Comparison of ENCODE assay signal across 10 cellular contexts in genomic region chr4:2805712-2806391, GRCh38. TPM values are rescaled to one million over a fixed set of nuclear protein-coding genes. Genes with fewer than 3 reads are reported as not detected.
A peak's percentile ranks its signal among the peaks of the same experiment; 100 is the strongest.
DNase-seq lines count a peak whose midpoint lies in the region; ATAC-seq and TF ChIP-seq lines count a peak whose summit lies in the region.
"Had no signal": no experiment of that assay in that cellular context is flagged by ENCODE, and none has a peak within 500 bp of the region (broad histone marks: within the 10 kb centered on the region; RNA-seq: fewer than 3 reads in every experiment).

No MANE protein-coding gene starts in this region.

- TF ChIP-seq CTCF in colonic mucosa (IDR thresholded peaks at IDR 0.05) (no peak), left lung (IDR thresholded peaks at IDR 0.05) (no peak), stomach (IDR thresholded peaks at IDR 0.05) (no peak)

- H3K36me3 ChIP-seq in colonic mucosa (no peaks in the 10 kb centered on the region), left lung (peaks cover 0 to 41% of the 10 kb centered on the region in 2 donors), stomach (no peaks in the 10 kb centered on the region)

- peak; percentile 77 for ATAC-seq in left lung
- no peak for ATAC-seq in HG02870 (IDR thresholded peaks at IDR 0.05; ENCODE audit: unreplicated experiment)
- ATAC-seq in GM18511 (IDR thresholded peaks at IDR 0.05; ENCODE audit: unreplicated experiment): no peak

- 17 to 45% (median 29%) methylated on average over 12 to 21 of the region's 21 CpGs for WGBS in stomach, 5 donors

- intact Hi-C loops in colonic mucosa (cut with DNase I): no loop called here
- intact Hi-C loops in left lung (cut with DNase I): no loop called here
- intact Hi-C loops in stomach (cut with DNase I; ENCODE audit: low total_unique reads): no loop called here

- no peaks in the 10 kb centered on the region for H3K9me3 ChIP-seq in colonic mucosa
- H3K9me3 ChIP-seq in left lung: no peaks in the 10 kb centered on the region
- H3K9me3 ChIP-seq in stomach: no peaks in the 10 kb centered on the region

- no peak overlapping the region for H3K4me3 ChIP-seq in colonic mucosa
- H3K4me3 ChIP-seq in left lung: peak overlapping the region in 1 of 2 donors; percentile 3
- peak overlapping the region in 1 of 4 donors; percentile 4 for H3K4me3 ChIP-seq in stomach

- peak overlapping the region; percentile 66 to 82 for H3K9ac ChIP-seq in colonic mucosa (ENCODE audit: low read depth in 2 of 2, low read length in 2 of 2)

- peak overlapping the region; percentile 60 for H3K27ac ChIP-seq in colonic mucosa
- peak overlapping the region; percentile 65 to 81 for H3K27ac ChIP-seq in left lung
- peak overlapping the region; percentile 83 to 93 (median 88) for H3K27ac ChIP-seq in stomach

- TF ChIP-seq POLR2A in stomach (IDR thresholded peaks at IDR 0.05): no peak

- TF ChIP-seq EP300 in stomach (IDR thresholded peaks at IDR 0.05): no peak

- H3K4me1 ChIP-seq in colonic mucosa (peaks cover 44% of the 10 kb centered on the region), left lung (peaks cover 55 to 95% of the 10 kb centered on the region in 2 donors), stomach (peaks cover 53 to 93% (median 88%) of the 10 kb centered on the region in 4 donors)

- DNase-seq in LoVo (ENCODE audit: low spot score) (peak; percentile 81), colonic mucosa (peak; percentile 96), left lung (peak; percentile 87 to 92), stomach (peak; percentile 93), foreskin melanocyte (no peak), SK-N-DZ (ENCODE audit: low spot score) (no peak)
- DNase-seq: activated CD4-positive, alpha-beta T cell treated with anti-CD3 and anti-CD28 coated beads, Interleukin-2, amount 10 ng/mL, durations not matched to agents 24 days and 14 days; activated naive CD4-positive, alpha-beta T cell treated with Interleukin-2 at 50 U/mL for 16 hours had no signal

- H3K27me3 ChIP-seq in colonic mucosa (no peaks in the 10 kb centered on the region), left lung (no peaks in the 10 kb centered on the region), stomach (no peaks in the 10 kb centered on the region)

RNA-seq across cellular contexts. Expression of gene SH3BP2, which starts 13.0 kb away (rescaled TPM):
- total RNA-seq in colonic mucosa: 10 to 100 TPM; 62.2 to 70.8 TPM
- 100 to 1,000 TPM in 1 of 2 donors, 10 to 100 TPM in 1; 58.2 to 113 TPM for total RNA-seq in left lung
- 100 to 1,000 TPM in 2 of 5 donors, 10 to 100 TPM in 3; 31.8 to 151 (median 89.9) TPM for total RNA-seq in stomach
- 10 to 100 TPM in 2 of 3 donors, 1 to 10 TPM in 1; 9.0 to 26.7 (median 11.1) TPM for polyA plus RNA-seq in stomach
- 13.8 and 27.4 TPM in 2 replicates for polyA plus RNA-seq in SK-N-DZ (2014; cell fraction: cytosol; rRNA removed)
- 99.4 and 107 TPM in 2 replicates for polyA plus RNA-seq in SK-N-DZ (2014; cell fraction: nucleus; rRNA removed)

RNA-seq across cellular contexts. Expression of gene ADD1, which starts 37.8 kb away (rescaled TPM):
- total RNA-seq in colonic mucosa: 100 to 1,000 TPM; 223 to 233 TPM
- 100 to 1,000 TPM; 262 to 265 TPM for total RNA-seq in left lung
- total RNA-seq in stomach: 1,000 to 10,000 TPM in 1 of 5 donors, 100 to 1,000 TPM in 4; 162 to 1,174 (median 290) TPM
- polyA plus RNA-seq in stomach: 100 to 1,000 TPM; 103 to 197 (median 127) TPM
- 101 and 103 TPM in 2 replicates for polyA plus RNA-seq in SK-N-DZ (2014; cell fraction: cytosol; rRNA removed)
- 125 and 189 TPM in 2 replicates for polyA plus RNA-seq in SK-N-DZ (2014; cell fraction: nucleus; rRNA removed)

RNA-seq across cellular contexts. Expression of gene TNIP2, which starts 49.7 kb away (rescaled TPM):
- total RNA-seq in colonic mucosa (10 to 100 TPM; 43.6 to 61.3 TPM), left lung (10 to 100 TPM; 32.9 to 46.5 TPM), stomach (100 to 1,000 TPM in 2 of 5 donors, 10 to 100 TPM in 3; 18.7 to 194 (median 59.6) TPM)
- 10 to 100 TPM; 36.1 to 42.5 (median 37.6) TPM for polyA plus RNA-seq in stomach
- polyA plus RNA-seq in SK-N-DZ (2014; cell fraction: cytosol; rRNA removed): 19.7 and 22.6 TPM in 2 replicates
- 59.4 and 67.8 TPM in 2 replicates for polyA plus RNA-seq in SK-N-DZ (2014; cell fraction: nucleus; rRNA removed)

Comparison
In these comparisons a context has a peak if more than half of its experiments do, and no peak if none do; other contexts are left out.
1. DNase-seq: peak in LoVo (single experiment), colonic mucosa (single experiment), left lung (2 of 2) and stomach (single experiment); none in foreskin melanocyte (single experiment) and SK-N-DZ (single experiment).
2. Peak in every context shown above with its lines, with median percentiles within 50 percentile points of each other: H3K27ac ChIP-seq.